ENCODE assay signal across 19 cellular contexts in genomic region chr9:36074055-36074454, GRCh38. TPM values are rescaled to one million over a fixed set of nuclear protein-coding genes. Genes with fewer than 3 reads are reported as not detected.
A peak's percentile ranks its signal among the peaks of the same experiment; 100 is the strongest.
DNase-seq lines count a peak whose midpoint lies in the region; FAIRE-seq and TF ChIP-seq lines count a peak whose summit lies in the region.
"Had no signal": no experiment of that assay in that cellular context is flagged by ENCODE, and none has a peak within 500 bp of the region (broad histone marks: within the 10 kb centered on the region; RNA-seq: fewer than 3 reads in every experiment).

No MANE protein-coding gene starts in this region.

- H3K27ac ChIP-seq in mammary epithelial cell (ENCODE audit: insufficient read depth, low read depth, low read length) (no peak overlapping the region), transverse colon (peak overlapping the region; percentile 10 to 55 (median 30))

- no peak for TF ChIP-seq EP300 in transverse colon (IDR thresholded peaks at IDR 0.05; ENCODE audit: low read depth)

- H3K79me2 ChIP-seq in mammary epithelial cell (ENCODE audit: insufficient read depth, low read length): no peaks in the 10 kb centered on the region

- dilution Hi-C loops in mammary epithelial cell (cut with HindIII; ENCODE audit: low sequenced_read_pairs): no loop called here

- in situ Hi-C loops in mammary epithelial cell (cut with MboI; ENCODE audit: low sequenced_read_pairs in 2 of 2): no loop called here
- in situ Hi-C loops in transverse colon (cut with MboI; ENCODE audit: low pct_ligation_motif_present in 1 of 4, low pct_unique_long_range_greater_than_20kb in 1 of 4, low sequenced_read_pairs in 3 of 4): no loop called here

- no peak overlapping the region for H3K27ac Mint-ChIP-seq in MCF 10A (ENCODE audit: low read depth, unreplicated experiment)
- peak overlapping the region; percentile 86 for H3K27ac Mint-ChIP-seq in chondrocyte (ENCODE audit: unreplicated experiment)
- peak overlapping the region; percentile 75 for H3K27ac Mint-ChIP-seq in mesothelial cell of epicardium
- no peak overlapping the region for H3K27ac Mint-ChIP-seq in activated CD4-positive, alpha-beta memory T cell treated with anti-CD3 and anti-CD28 coated beads for 36 hours
- H3K27ac Mint-ChIP-seq: CD4-positive, CD25-positive, alpha-beta regulatory T cell; GM23338 had no signal

- no peaks in the 10 kb centered on the region for H4K20me1 ChIP-seq in mammary epithelial cell (ENCODE audit: insufficient read depth, low read length)

- no peak overlapping the region for H2AFZ ChIP-seq in mammary epithelial cell (ENCODE audit: low read depth, low read length)
- H2AFZ ChIP-seq: GM23338 had no signal

- peak overlapping the region; percentile 28 for H3K4me2 ChIP-seq in mammary epithelial cell (ENCODE audit: insufficient read depth, low read depth, low read length)
- H3K4me2 ChIP-seq: GM23338 had no signal

- H3K4me1 Mint-ChIP-seq in MCF 10A (ENCODE audit: insufficient read depth, unreplicated experiment): peaks cover 19% of the 10 kb centered on the region
- peaks cover 30% of the 10 kb centered on the region for H3K4me1 Mint-ChIP-seq in chondrocyte (ENCODE audit: low read depth)
- peaks cover 21% of the 10 kb centered on the region for H3K4me1 Mint-ChIP-seq in mesothelial cell of epicardium
- H3K4me1 Mint-ChIP-seq in activated CD4-positive, alpha-beta memory T cell treated with anti-CD3 and anti-CD28 coated beads for 36 hours (ENCODE audit: low read depth): no peaks in the 10 kb centered on the region
- H3K4me1 Mint-ChIP-seq: GM23338 had no signal

- no peaks in the 10 kb centered on the region for H3K36me3 ChIP-seq in mammary epithelial cell (ENCODE audit: insufficient read depth, low read length)
- no peaks in the 10 kb centered on the region for H3K36me3 ChIP-seq in transverse colon
- H3K36me3 ChIP-seq: BE2C had no signal

- H3K27me3 Mint-ChIP-seq in MCF 10A (ENCODE audit: insufficient read depth, unreplicated experiment) (no peaks in the 10 kb centered on the region), chondrocyte (ENCODE audit: low read depth) (no peaks in the 10 kb centered on the region), mesothelial cell of epicardium (ENCODE audit: low read depth) (no peaks in the 10 kb centered on the region)
- H3K27me3 Mint-ChIP-seq in activated CD4-positive, alpha-beta memory T cell treated with anti-CD3 and anti-CD28 coated beads for 36 hours: no peaks in the 10 kb centered on the region
- H3K27me3 Mint-ChIP-seq: CD4-positive, CD25-positive, alpha-beta regulatory T cell had no signal

- no peaks in the 10 kb centered on the region for H3K36me3 Mint-ChIP-seq in MCF 10A (ENCODE audit: insufficient read depth, unreplicated experiment)
- H3K36me3 Mint-ChIP-seq in chondrocyte (ENCODE audit: low read depth): peaks cover 10% of the 10 kb centered on the region
- H3K36me3 Mint-ChIP-seq in mesothelial cell of epicardium: peaks cover 5% of the 10 kb centered on the region
- no peaks in the 10 kb centered on the region for H3K36me3 Mint-ChIP-seq in activated CD4-positive, alpha-beta memory T cell treated with anti-CD3 and anti-CD28 coated beads for 36 hours

- no TSS peak for BruUV-seq in mammary epithelial cell (replicated peaks; lab: Mats Ljungman, UMichigan)
- BruUV-seq in MCF 10A (replicated peaks; lab: Mats Ljungman, UMichigan): no TSS peak

- H3K4me3 Mint-ChIP-seq in MCF 10A (ENCODE audit: unreplicated experiment): no peak overlapping the region
- no peak overlapping the region for H3K4me3 Mint-ChIP-seq in chondrocyte (ENCODE audit: unreplicated experiment)
- H3K4me3 Mint-ChIP-seq in mesothelial cell of epicardium: no peak overlapping the region
- H3K4me3 Mint-ChIP-seq in activated CD4-positive, alpha-beta memory T cell treated with anti-CD3 and anti-CD28 coated beads for 36 hours: no peak overlapping the region
- H3K4me3 Mint-ChIP-seq: CD4-positive, CD25-positive, alpha-beta regulatory T cell; GM23338 had no signal

- POLR2A ChIA-PET in MCF 10A (lab: Yijun Ruan, JAX): interaction anchor here (0.7 to 2.7 kb wide), 11 partner anchors 9 to 263 kb away, joined by 3 to 20 read pairs (median 5); partner anchors contain the start of genes CLTA, HRCT1 and RECK
- POLR2A ChIA-PET in activated CD4-positive, alpha-beta memory T cell treated with anti-CD3 and anti-CD28 coated beads for 36 hours (lab: Charles Lee): no interaction called here

- H3K4me3 ChIP-seq in mammary epithelial cell (replicated peaks in 1 of 3; ENCODE audit: insufficient read depth in 1 of 3, low read depth in 2 of 3, low read length in 3 of 3) (no peak overlapping the region), transverse colon (no peak overlapping the region)
- H3K4me3 ChIP-seq: GM23338 had no signal

- no peak for TF ChIP-seq POLR2A in transverse colon (IDR thresholded peaks at IDR 0.05)
- no peak for TF ChIP-seq POLR2A in GM12891 (IDR thresholded peaks at IDR 0.05; ENCODE audit: low read depth, low read length)

- no peak overlapping the region for H3K9ac ChIP-seq in mammary epithelial cell (ENCODE audit: insufficient read depth, low read length)

- CTCF ChIA-PET in mammary epithelial cell (lab: Charles Lee; ENCODE audit: low non-redundant PET): no interaction called here
- CTCF ChIA-PET in MCF 10A (lab: Yijun Ruan, JAX): interaction anchor here (0.7 to 2.3 kb wide), 9 partner anchors 9 to 249 kb away, joined by 3 to 13 read pairs (median 5); no protein-coding TSS in a partner anchor
- CTCF ChIA-PET in activated CD4-positive, alpha-beta memory T cell treated with anti-CD3 and anti-CD28 coated beads for 36 hours (lab: Charles Lee): interaction anchor here (0.8 to 1.2 kb wide), 2 partner anchors 51 to 92 kb away, joined by 3 to 4 read pairs; no protein-coding TSS in a partner anchor

- DNase-seq in mammary epithelial cell (no peak), MCF 10A (ENCODE audit: unreplicated experiment) (no peak), chondrocyte (ENCODE audit: low spot score) (no peak), mesothelial cell of epicardium (ENCODE audit: low spot score in 2 of 2, unreplicated experiment in 2 of 2) (no peak), transverse colon (no peak), GM12891 (ENCODE audit: insufficient read length, low spot score) (no peak)
- DNase-seq in activated CD4-positive, alpha-beta memory T cell treated with anti-CD3 and anti-CD28 coated beads for 36 hours: no peak
- no peak for DNase-seq in stimulated activated CD8-positive, alpha-beta memory T cell treated with anti-CD3 and anti-CD28 coated beads, Interleukin-4, amount 100 ng/mL, for 48 hours
- DNase-seq: 8988T; CD4-positive, CD25-positive, alpha-beta regulatory T cell; NCI-H510A; NCI-H748 treated with DMSO at 0.1 percent for 48 hours; NK-92 treated with Interleukin-12 subunit alpha and Interleukin-12 subunit beta, amount 100 ng/mL, for 24 hours; Right ventricle myocardium superior had no signal

- TF ChIP-seq CTCF in mammary epithelial cell (conservative IDR thresholded peaks at IDR 0.05 in 1 of 2, IDR thresholded peaks at IDR 0.05 in 1 of 2; ENCODE audit: extremely low read depth in 1 of 2, insufficient read depth in 1 of 2, low read depth in 1 of 2, low read length in 2 of 2) (no peak), MCF 10A (IDR thresholded peaks at IDR 0.05; ENCODE audit: unreplicated experiment) (no peak), chondrocyte (IDR thresholded peaks at IDR 0.05) (no peak), mesothelial cell of epicardium (IDR thresholded peaks at IDR 0.05; ENCODE audit: unreplicated experiment) (no peak), transverse colon (IDR thresholded peaks at IDR 0.05) (no peak)

- H3K9me3 Mint-ChIP-seq in MCF 10A (ENCODE audit: unreplicated experiment): no peaks in the 10 kb centered on the region
- H3K9me3 Mint-ChIP-seq in chondrocyte (ENCODE audit: low read depth): no peaks in the 10 kb centered on the region
- peaks cover 4% of the 10 kb centered on the region for H3K9me3 Mint-ChIP-seq in mesothelial cell of epicardium
- H3K9me3 Mint-ChIP-seq in activated CD4-positive, alpha-beta memory T cell treated with anti-CD3 and anti-CD28 coated beads for 36 hours: no peaks in the 10 kb centered on the region
- H3K9me3 Mint-ChIP-seq: GM23338 had no signal

- 100% methylated on average over 1 of the region's 1 CpG for WGBS in mammary epithelial cell (ENCODE audit: low coverage, missing lambda C conversion rate)
- WGBS in transverse colon (ENCODE audit: low coverage in 1 of 2), 2 donors: 44 to 63% methylated on average over 1 of the region's 1 CpG

- FAIRE-seq in GM12891 (lab: Jason Lieb, UNC): no peak
- FAIRE-seq: G401.6, GM19239, RCC 7860 had no signal

- H3K9me3 ChIP-seq in mammary epithelial cell (replicated peaks; ENCODE audit: insufficient read depth, low read length) (no peaks in the 10 kb centered on the region), transverse colon (no peaks in the 10 kb centered on the region)
- H3K9me3 ChIP-seq: BE2C had no signal

- H3K4me1 ChIP-seq in mammary epithelial cell (ENCODE audit: insufficient read depth, low read length) (peaks cover 13% of the 10 kb centered on the region), transverse colon (peaks cover 13 to 24% (median 16%) of the 10 kb centered on the region in 4 donors)

- intact Hi-C loops in mammary epithelial cell (cut with micrococcal nuclease) (loop anchor here (5.0 kb wide), 1 partner anchor 37 kb away; the partner anchor contains the start of gene RECK), MCF 10A (cut with micrococcal nuclease) (no loop called here), transverse colon (cut with DNase I; ENCODE audit: low total_unique reads) (no loop called here)
- intact Hi-C loops in activated CD4-positive, alpha-beta memory T cell treated with anti-CD3 and anti-CD28 coated beads for 36 hours (cut with micrococcal nuclease): no loop called here

- no peaks in the 10 kb centered on the region for H3K27me3 ChIP-seq in mammary epithelial cell (ENCODE audit: insufficient read depth, low read length)
- H3K27me3 ChIP-seq in transverse colon: no peaks in the 10 kb centered on the region
- H3K27me3 ChIP-seq: BE2C had no signal

TF ChIP-seq in GM12891, 5 proteins besides CTCF, POLR2A, EP300 and RAD21:
- no peak for TF ChIP-seq SPI1 (IDR thresholded peaks at IDR 0.05; ENCODE audit: low read depth, low read length)
- no peak for TF ChIP-seq PAX5 (IDR thresholded peaks at IDR 0.05; ENCODE audit: insufficient read depth, low read length, severe bottlenecking)
- no peak for TF ChIP-seq TAF1 (IDR thresholded peaks at IDR 0.05; ENCODE audit: low read depth, low read length)
- TF ChIP-seq POU2F2 (IDR thresholded peaks at IDR 0.05; ENCODE audit: low read depth, low read length): no peak
- TF ChIP-seq POLR2AphosphoS5 (IDR thresholded peaks at IDR 0.05; ENCODE audit: low read depth, low read length): no peak

RNA-seq across cellular contexts. Expression of gene RECK, which starts 37.3 kb away (rescaled TPM):
- total RNA-seq in mammary epithelial cell (10 to 100 TPM in 1 of 2 donors, 1 to 10 TPM in 1; 5.6 to 12.7 TPM), MCF 10A (2022) (3.3 and 3.7 TPM in 2 replicates), chondrocyte (33.5 to 66.6 TPM (median 33.5 TPM) in 3 replicates), mesothelial cell of epicardium (14.3 to 15.1 TPM (median 14.8 TPM) in 3 replicates), transverse colon (10 to 100 TPM in 1 of 4 donors, 1 to 10 TPM in 3; 1.5 to 30.3 (median 6.0) TPM)
- 4.1 TPM for polyA plus RNA-seq in mammary epithelial cell
- 5.5 TPM for polyA minus RNA-seq in mammary epithelial cell
- 1 to 10 TPM; 6.1 to 7.2 TPM for total RNA-seq in activated CD4-positive, alpha-beta memory T cell treated with anti-CD3 and anti-CD28 coated beads for 36 hours
- 1.3 TPM for polyA plus RNA-seq in GM12891 (2012; ENCODE audit: low read depth, missing spikeins)

Comparison
In these comparisons a context has a peak if more than half of its experiments do, and no peak if none do; other contexts are left out.
1. H3K27ac Mint-ChIP-seq: peak in chondrocyte (single experiment) and mesothelial cell of epicardium (single experiment); none in MCF 10A (single experiment) and activated CD4-positive, alpha-beta memory T cell treated with anti-CD3 and anti-CD28 coated beads for 36 hours (single experiment).